In genomic region chr1:201531551-201532425, GRCh38 we compare ENCODE assay signal across 1 cellular context.
TF ChIP-seq lines count a peak whose summit lies in the region.

No MANE protein-coding gene starts in this region.

TF ChIP-seq in SK-N-SH treated with all-trans-retinoic acid at 6 μM for 48 hours, 23 proteins besides CTCF, POLR2A, EP300 and RAD21 (continued from another document):
- TF ChIP-seq CREB5 (CRISPR knock-in tag; IDR thresholded peaks at IDR 0.05; ENCODE audit: low read depth) = no peak
- TF ChIP-seq TSHZ2 (CRISPR knock-in tag; IDR thresholded peaks at IDR 0.05) = no peak
- no peak for TF ChIP-seq CSDC2 (CRISPR knock-in tag; IDR thresholded peaks at IDR 0.05)
- no peak for TF ChIP-seq BACH2 (CRISPR knock-in tag; IDR thresholded peaks at IDR 0.05; ENCODE audit: borderline replicate concordance)
- TF ChIP-seq CSRNP3 (CRISPR knock-in tag; IDR thresholded peaks at IDR 0.05) = no peak
- TF ChIP-seq PPARA (CRISPR knock-in tag; IDR thresholded peaks at IDR 0.05; ENCODE audit: borderline replicate concordance) = no peak
- no peak for TF ChIP-seq SNAI2 (CRISPR knock-in tag; IDR thresholded peaks at IDR 0.05)
